11 cellular contexts compared by ENCODE assay signal in genomic region chr6:155881845-155882526, GRCh38.
DNase-seq lines count a peak whose midpoint lies in the region; ATAC-seq lines count a peak whose summit lies in the region.
"Had no signal": no experiment of that assay in that cellular context is flagged by ENCODE, and none has a peak within 500 bp of the region (broad histone marks: within the 10 kb centered on the region; RNA-seq: fewer than 3 reads in every experiment).

No MANE protein-coding gene starts in this region.

- H3K36me3 Mint-ChIP-seq in activated T-helper 17 cell treated with anti-CD3 and anti-CD28 coated beads, Interleukin-2, amount 50 U/mL, for 72 hours (ENCODE audit: low read depth): no peaks in the 10 kb centered on the region

- peaks cover 5% of the 10 kb centered on the region for H3K9me3 Mint-ChIP-seq in activated T-helper 17 cell treated with anti-CD3 and anti-CD28 coated beads, Interleukin-2, amount 50 U/mL, for 72 hours

- no peak for DNase-seq in left lobe of liver (ENCODE audit: low spot score)
- DNase-seq in cardiac septum (ENCODE audit: low spot score): no peak
- DNase-seq in retina: no peak
- no peak for DNase-seq in LoVo (ENCODE audit: low spot score)
- DNase-seq: colonic mucosa, NCI-H524 had no signal

- H3K4me3 Mint-ChIP-seq in activated T-helper 17 cell treated with anti-CD3 and anti-CD28 coated beads, Interleukin-2, amount 50 U/mL, for 72 hours: peak overlapping the region; percentile 3

- intact Hi-C loops in cardiac septum (cut with DNase I): no loop called here

- no peaks in the 10 kb centered on the region for H3K4me1 Mint-ChIP-seq in activated T-helper 17 cell treated with anti-CD3 and anti-CD28 coated beads, Interleukin-2, amount 50 U/mL, for 72 hours

- H3K27ac Mint-ChIP-seq in activated T-helper 17 cell treated with anti-CD3 and anti-CD28 coated beads, Interleukin-2, amount 50 U/mL, for 72 hours: no peak overlapping the region

- no peaks in the 10 kb centered on the region for H3K27me3 Mint-ChIP-seq in activated T-helper 17 cell treated with anti-CD3 and anti-CD28 coated beads, Interleukin-2, amount 50 U/mL, for 72 hours

- peak overlapping the region; percentile 33; the same call in 1 of the 2 replicates for H3K4me3 ChIP-seq in GM08714 (ENCODE audit: low read length)
- H3K4me3 ChIP-seq: colonic mucosa, tibial nerve had no signal

- ATAC-seq in GM19438 (IDR thresholded peaks at IDR 0.05; ENCODE audit: low read depth, unreplicated experiment) (peak; percentile 44), HG02973 (IDR thresholded peaks at IDR 0.05; ENCODE audit: unreplicated experiment) (peak; percentile 22), left lobe of liver (no peak)
- peak; percentile 69 for ATAC-seq in activated T-helper 17 cell treated with anti-CD3 and anti-CD28 coated beads, Interleukin-2, amount 50 U/mL, for 72 hours (replicated peaks)
